Comparison of ENCODE assay signal across 15 cellular contexts in the genomic region with DNA sequence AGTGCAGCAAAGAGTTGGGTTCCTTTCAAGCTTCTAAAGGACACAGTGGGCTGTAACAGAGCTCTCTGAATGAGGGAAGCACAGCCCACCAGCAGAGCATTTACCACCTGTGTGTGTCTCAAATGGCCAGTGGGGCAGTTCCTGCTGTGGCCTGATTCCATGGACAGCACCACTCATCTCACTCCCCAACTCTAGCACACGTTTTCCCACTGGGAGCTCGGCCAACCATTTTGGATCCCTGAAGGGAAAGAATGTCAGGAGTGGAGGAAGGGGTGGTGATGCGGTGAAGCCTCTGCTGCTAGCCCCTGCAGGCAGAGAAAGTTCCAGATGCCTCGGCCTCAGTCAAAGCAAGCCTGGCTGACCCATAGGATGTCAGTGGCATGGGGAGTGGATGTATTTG.
"Had no signal": no experiment of that assay in that cellular context is flagged by ENCODE, and none has a peak within 500 bp of the region (broad histone marks: within the 10 kb centered on the region; RNA-seq: fewer than 3 reads in every experiment).

No MANE protein-coding gene starts in this region.

- H3K27me3 Mint-ChIP-seq: activated naive CD4-positive, alpha-beta T cell treated with anti-CD3 and anti-CD28 coated beads, Interleukin-2, amount 50 U/mL, for 24 hours; natural killer cell treated with Interleukin-12 subunit alpha and Interleukin-12 subunit beta and Interleukin-15 and Interleukin-18, amount 100 ng/mL, for 72 hours had no signal

- H3K4me3 Mint-ChIP-seq: activated naive CD4-positive, alpha-beta T cell treated with anti-CD3 and anti-CD28 coated beads, Interleukin-2, amount 50 U/mL, for 24 hours; activated T-cell treated with anti-CD3 and anti-CD28 coated beads, Interleukin-2, amount 50 U/mL, for 72 hours; memory B cell; natural killer cell treated with Interleukin-12 subunit alpha and Interleukin-12 subunit beta and Interleukin-15 and Interleukin-18, amount 100 ng/mL, for 72 hours had no signal

- H3K27me3 ChIP-seq: ascending aorta, cardiac muscle cell, hepatocyte, tibial nerve had no signal

- H3K9me3 ChIP-seq: ascending aorta, psoas muscle, tibial nerve had no signal

- H3K36me3 ChIP-seq: ascending aorta, cardiac muscle cell had no signal

- DNase-seq: activated gamma-delta T cell; activated T-cell treated with anti-CD3 and anti-CD28 coated beads, Interleukin-2, amount 50 U/mL, for 72 hours; occipital lobe; psoas muscle; right cardiac atrium; stimulated activated naive CD8-positive, alpha-beta T cell treated with anti-CD3 and anti-CD28 coated beads, Interleukin-15, Interleukin-2, amounts not matched to agents 100 U/mL and 50 U/mL, for 24 hours; substantia nigra; T1000 had no signal

- H3K4me1 ChIP-seq: psoas muscle had no signal

- H3K4me2 ChIP-seq: hepatocyte had no signal

- H2AFZ ChIP-seq: hepatocyte had no signal

- H3K36me3 Mint-ChIP-seq: activated naive CD4-positive, alpha-beta T cell treated with anti-CD3 and anti-CD28 coated beads, Interleukin-2, amount 50 U/mL, for 24 hours; memory B cell; natural killer cell treated with Interleukin-12 subunit alpha and Interleukin-12 subunit beta and Interleukin-15 and Interleukin-18, amount 100 ng/mL, for 72 hours had no signal

- H3K27ac ChIP-seq: cardiac muscle cell, hepatocyte, psoas muscle, tibial nerve had no signal

- H3K4me3 ChIP-seq: ascending aorta, cardiac muscle cell, hepatocyte, psoas muscle, tibial nerve had no signal

- H3K27ac Mint-ChIP-seq: activated naive CD4-positive, alpha-beta T cell treated with anti-CD3 and anti-CD28 coated beads, Interleukin-2, amount 50 U/mL, for 24 hours; activated T-cell treated with anti-CD3 and anti-CD28 coated beads, Interleukin-2, amount 50 U/mL, for 72 hours; memory B cell; natural killer cell treated with Interleukin-12 subunit alpha and Interleukin-12 subunit beta and Interleukin-15 and Interleukin-18, amount 100 ng/mL, for 72 hours had no signal

- H3K9me3 Mint-ChIP-seq: activated naive CD4-positive, alpha-beta T cell treated with anti-CD3 and anti-CD28 coated beads, Interleukin-2, amount 50 U/mL, for 24 hours; activated T-cell treated with anti-CD3 and anti-CD28 coated beads, Interleukin-2, amount 50 U/mL, for 72 hours; memory B cell; natural killer cell treated with Interleukin-12 subunit alpha and Interleukin-12 subunit beta and Interleukin-15 and Interleukin-18, amount 100 ng/mL, for 72 hours had no signal

- ATAC-seq: activated T-cell treated with anti-CD3 and anti-CD28 coated beads, Interleukin-2, amount 50 U/mL, for 72 hours; natural killer cell treated with Interleukin-12 subunit alpha and Interleukin-12 subunit beta and Interleukin-15 and Interleukin-18, amount 100 ng/mL, for 72 hours; right cardiac atrium; stimulated activated naive CD8-positive, alpha-beta T cell treated with anti-CD3 and anti-CD28 coated beads, Interleukin-15, Interleukin-2, amounts not matched to agents 100 U/mL and 50 U/mL, for 24 hours had no signal
